ENCODE assay signal across 29 cellular contexts in genomic region chr10:44298713-44299112, GRCh38.
"Had no signal": no experiment of that assay in that cellular context is flagged by ENCODE, and none has a peak within 500 bp of the region (broad histone marks: within the 10 kb centered on the region; RNA-seq: fewer than 3 reads in every experiment).

No MANE protein-coding gene starts in this region.

- H3K27ac Mint-ChIP-seq: mesothelial cell of epicardium; naive B cell; natural killer cell; nephron progenitor cell; progenitor cell of endocrine pancreas; stimulated activated memory B cell treated with anti-CD40 and anti-IgM and Interleukin-4, amounts not matched to agents 10 μg/mL and 1 μg/mL and 100 μg/mL, for 72 hours; stimulated activated naive CD8-positive, alpha-beta T cell treated with anti-CD3 and anti-CD28 coated beads, Interleukin-15, amount 100 ng/mL, for 72 hours; type B pancreatic cell had no signal

- DNase-seq: hypothalamus; kidney glomerular epithelial cell; left cardiac atrium; left ventricle myocardium superior; lower lobe of right lung; mammary epithelial cell; mesendoderm; naive B cell; natural killer cell; nephron progenitor cell; ovary; right lobe of liver; stimulated activated CD4-positive, alpha-beta T cell treated with anti-CD3 and anti-CD28 coated beads, Interleukin-1b, Interleukin-23, amount 100 ng/mL, for 48 hours; stimulated activated CD4-positive, alpha-beta T cell treated with anti-CD3 and anti-CD28 coated beads, Interleukin-2, amount 100 ng/mL, for 48 hours; stimulated activated CD4-positive, alpha-beta T cell treated with anti-CD3 and anti-CD28 coated beads, Interleukin-4, amount 100 ng/mL, for 4 hours; stimulated activated CD8-positive, alpha-beta memory T cell treated with anti-CD3 and anti-CD28 coated beads, Interleukin-4, amount 100 ng/mL, for 48 hours; stimulated activated naive CD4-positive, alpha-beta T cell treated with Interleukin-2 at 50 U/mL for 16 hours; stimulated activated naive CD8-positive, alpha-beta T cell treated with anti-CD3 and anti-CD28 coated beads, Interleukin-15, amount 100 ng/mL, for 72 hours; substantia nigra; uterus had no signal

- FAIRE-seq: keratinocyte had no signal

- H3K9me3 Mint-ChIP-seq: natural killer cell, type B pancreatic cell had no signal

- H3K27me3 ChIP-seq: ovary, right atrium auricular region, right lobe of liver, tibial nerve, uterus had no signal

- H3K4me2 ChIP-seq: smooth muscle cell had no signal

- H3K36me3 Mint-ChIP-seq: mesothelial cell of epicardium; naive B cell; natural killer cell; stimulated activated memory B cell treated with anti-CD40 and anti-IgM and Interleukin-4, amounts not matched to agents 10 μg/mL and 1 μg/mL and 100 μg/mL, for 72 hours; type B pancreatic cell had no signal

- H3K27ac ChIP-seq: lower lobe of right lung, ovary, right atrium auricular region, right lobe of liver, tibial nerve, uterus had no signal

- H3K36me3 ChIP-seq: lower lobe of right lung, ovary, right atrium auricular region, right lobe of liver, tibial nerve, uterus had no signal

- H3K4me3 Mint-ChIP-seq: mesothelial cell of epicardium; naive B cell; natural killer cell; nephron progenitor cell; stimulated activated memory B cell treated with anti-CD40 and anti-IgM and Interleukin-4, amounts not matched to agents 10 μg/mL and 1 μg/mL and 100 μg/mL, for 72 hours; stimulated activated naive CD8-positive, alpha-beta T cell treated with anti-CD3 and anti-CD28 coated beads, Interleukin-15, amount 100 ng/mL, for 72 hours; type B pancreatic cell had no signal

- H3K4me3 ChIP-seq: lower lobe of right lung, ovary, right atrium auricular region, right lobe of liver, smooth muscle cell, tibial nerve, uterus had no signal

- H3K9me3 ChIP-seq: lower lobe of right lung, ovary, right atrium auricular region, right lobe of liver, tibial nerve, uterus had no signal

- H3K4me1 Mint-ChIP-seq: naive B cell; natural killer cell; stimulated activated memory B cell treated with anti-CD40 and anti-IgM and Interleukin-4, amounts not matched to agents 10 μg/mL and 1 μg/mL and 100 μg/mL, for 72 hours; stimulated activated naive CD8-positive, alpha-beta T cell treated with anti-CD3 and anti-CD28 coated beads, Interleukin-15, amount 100 ng/mL, for 72 hours had no signal

- ATAC-seq: left cardiac atrium; left lobe of liver; left ventricle myocardium superior; lower lobe of right lung; natural killer cell; right lobe of liver; stimulated activated memory B cell treated with anti-CD40 and anti-IgM and Interleukin-4, amounts not matched to agents 10 μg/mL and 1 μg/mL and 100 μg/mL, for 72 hours; stimulated activated naive CD8-positive, alpha-beta T cell treated with anti-CD3 and anti-CD28 coated beads, Interleukin-15, amount 100 ng/mL, for 72 hours had no signal

- H3K4me1 ChIP-seq: right atrium auricular region, right lobe of liver, uterus had no signal

- H3K27me3 Mint-ChIP-seq: stimulated activated memory B cell treated with anti-CD40 and anti-IgM and Interleukin-4, amounts not matched to agents 10 μg/mL and 1 μg/mL and 100 μg/mL, for 72 hours; stimulated activated naive CD8-positive, alpha-beta T cell treated with anti-CD3 and anti-CD28 coated beads, Interleukin-15, amount 100 ng/mL, for 72 hours had no signal
